In genomic region chr5:87944553-87945320, GRCh38 we compare ENCODE assay signal across 10 cellular contexts.
A peak's percentile ranks its signal among the peaks of the same experiment; 100 is the strongest.
DNase-seq lines count a peak whose midpoint lies in the region; ATAC-seq and TF ChIP-seq lines count a peak whose summit lies in the region.
"Had no signal": no experiment of that assay in that cellular context is flagged by ENCODE, and none has a peak within 500 bp of the region (broad histone marks: within the 10 kb centered on the region; RNA-seq: fewer than 3 reads in every experiment).

No MANE protein-coding gene starts in this region.

- peak overlapping the region; percentile 45 for H3K4me2 ChIP-seq in neuronal stem cell (ENCODE audit: insufficient read depth, low read length, poor library complexity, severe bottlenecking)

- DNase-seq in NCI-H748 (lab: John Stamatoyannopoulos, UW; ENCODE audit: unreplicated experiment) (peak; percentile 80), head of caudate nucleus (peak; percentile 67 to 97 (median 88)), neuronal stem cell (ENCODE audit: low spot score) (peak; percentile 92), ureter (ENCODE audit: low spot score) (no peak), testis (no peak)
- DNase-seq: trophoblast cell had no signal

- H2BK5ac ChIP-seq in neuronal stem cell (ENCODE audit: low read length) = no peak overlapping the region

- H3K4ac ChIP-seq in neuronal stem cell (ENCODE audit: low read length) = no peak overlapping the region

- H3K4me1 ChIP-seq in HUES64 (ENCODE audit: insufficient read depth, low read length) (peaks cover 47% of the 10 kb centered on the region), neuronal stem cell (ENCODE audit: control insufficient read depth in 2 of 2, insufficient read depth in 1 of 2, low read depth in 1 of 2, low read length in 2 of 2) (peaks cover 4 to 16% of the 10 kb centered on the region in 2 donors), testis (no peaks in the 10 kb centered on the region)

- H3K36me3 ChIP-seq in HUES64 (ENCODE audit: insufficient read depth, low read length) (no peaks in the 10 kb centered on the region), neuronal stem cell (replicated peaks in 1 of 2; ENCODE audit: control insufficient read depth in 2 of 2, insufficient read depth in 2 of 2, low read length in 2 of 2) (no peaks in the 10 kb centered on the region), testis (ENCODE audit: low read depth, missing control alignments) (no peaks in the 10 kb centered on the region)

- H2BK120ac ChIP-seq in neuronal stem cell (ENCODE audit: low read depth, low read length) = no peak overlapping the region

- H3K14ac ChIP-seq in neuronal stem cell (ENCODE audit: low read length) = no peak overlapping the region

- H3K4me3 ChIP-seq in HUES64 (ENCODE audit: low read length) = no peak overlapping the region
- no peak overlapping the region for H3K4me3 ChIP-seq in neuronal stem cell (ENCODE audit: low read length in 2 of 2)
- H3K4me3 ChIP-seq in testis = no peak overlapping the region
- H3K4me3 ChIP-seq: coronary artery had no signal

- H3K9ac ChIP-seq in HUES64 (ENCODE audit: low read depth, low read length) = no peak overlapping the region
- no peak overlapping the region for H3K9ac ChIP-seq in neuronal stem cell (ENCODE audit: low read depth, low read length, poor library complexity)

- no peak overlapping the region for H3K23ac ChIP-seq in neuronal stem cell (ENCODE audit: low read depth, low read length, poor library complexity)

- intact Hi-C loops in head of caudate nucleus (cut with DNase I) = loop anchor here (2.0 to 10.0 kb wide), 2 partner anchors 44 to 200 kb away; no protein-coding TSS in a partner anchor
- intact Hi-C loops in testis (cut with DNase I; ENCODE audit: low total_unique reads) = no loop called here

- ATAC-seq in activated CD4-positive, CD25-positive, alpha-beta regulatory T cell treated with anti-CD3 and anti-CD28 coated beads, Interleukin-2, amount 50 U/mL, for 24 hours = no peak
- ATAC-seq in HG02852 (IDR thresholded peaks at IDR 0.05; ENCODE audit: unreplicated experiment) = no peak

- no peak overlapping the region for H2AK5ac ChIP-seq in neuronal stem cell (ENCODE audit: low read depth, low read length)

- peak overlapping the region; percentile 68; the same call in 1 of the 2 replicates for H3K27ac ChIP-seq in HUES64 (ENCODE audit: low read depth, low read length)
- no peak overlapping the region for H3K27ac ChIP-seq in neuronal stem cell (replicated peaks; ENCODE audit: low read length)
- no peak overlapping the region for H3K27ac ChIP-seq in testis
- H3K27ac ChIP-seq: coronary artery had no signal

- no peak overlapping the region for H2BK12ac ChIP-seq in neuronal stem cell (ENCODE audit: low read length)

- no peak overlapping the region for H3K18ac ChIP-seq in neuronal stem cell (ENCODE audit: low read length)

- no peaks in the 10 kb centered on the region for H3K9me3 ChIP-seq in HUES64 (ENCODE audit: insufficient read depth, low read depth, low read length)
- no peaks in the 10 kb centered on the region for H3K9me3 ChIP-seq in neuronal stem cell (replicated peaks in 1 of 2; ENCODE audit: control insufficient read depth in 2 of 2, insufficient read depth in 1 of 2, low read depth in 1 of 2, low read length in 2 of 2)
- no peaks in the 10 kb centered on the region for H3K9me3 ChIP-seq in testis

- H3K27me3 ChIP-seq in HUES64 (ENCODE audit: insufficient read depth, low read length) (no peaks in the 10 kb centered on the region), neuronal stem cell (ENCODE audit: control insufficient read depth in 3 of 3, insufficient read depth in 3 of 3, low read depth in 1 of 3, low read length in 3 of 3) (peaks cover 0 to 72% (median 0%) of the 10 kb centered on the region in 3 experiments), testis (no peaks in the 10 kb centered on the region)

- H4K8ac ChIP-seq in neuronal stem cell (ENCODE audit: low read depth, low read length) = no peak overlapping the region

- WGBS in HUES64 = 17% methylated on average over 9 of the region's 9 CpGs
- no CpG with 5 or more reads among the region's 9 CpGs for WGBS in neuronal stem cell (ENCODE audit: extremely low coverage in 2 of 2, insufficient read length in 2 of 2, insufficient replicate concordance in 1 of 2), 2 donors
- 52 to 60% methylated on average over 9 of the region's 9 CpGs for whole genome bisulfite sequencing in testis, 2 donors

- no peaks in the 10 kb centered on the region for H3K79me1 ChIP-seq in neuronal stem cell (ENCODE audit: low read depth, low read length)

- H2AFZ ChIP-seq in neuronal stem cell (ENCODE audit: low read length) = no peak overlapping the region

- TF ChIP-seq POLR2A in testis (IDR thresholded peaks at IDR 0.05) = no peak

- H2BK15ac ChIP-seq in neuronal stem cell (ENCODE audit: low read length) = no peak overlapping the region

- TF ChIP-seq CTCF in testis (IDR thresholded peaks at IDR 0.05) = no peak

- H4K91ac ChIP-seq in neuronal stem cell (ENCODE audit: low read depth, low read length, poor library complexity) = no peak overlapping the region

Comparison
In these comparisons a context has a peak if more than half of its experiments do, and no peak if none do; other contexts are left out.
1. DNase-seq: peak in NCI-H748 (single experiment), head of caudate nucleus (42 of 42) and neuronal stem cell (single experiment); none in ureter (single experiment) and testis (single experiment).